Comparison of ENCODE assay signal across 13 cellular contexts in the genomic region with DNA sequence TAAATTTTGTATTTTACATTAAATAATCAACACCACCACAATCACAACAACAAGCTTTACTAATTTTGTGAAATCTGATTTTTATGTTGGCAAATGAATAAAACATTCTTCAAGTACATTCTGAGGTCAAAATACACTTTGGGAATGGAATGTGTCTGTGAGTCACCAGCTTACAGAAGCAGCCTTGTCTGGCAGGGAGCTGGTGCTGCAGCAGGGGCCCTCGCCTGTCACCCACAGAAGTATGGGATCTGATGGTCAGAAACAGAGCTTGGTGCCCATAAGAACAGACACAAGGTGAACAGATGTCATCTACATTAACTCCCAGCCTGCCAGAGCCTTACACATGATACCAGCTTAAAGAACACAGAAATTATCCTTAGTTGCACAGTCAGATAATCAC.
DNase-seq lines count a peak whose midpoint lies in the region; ATAC-seq and TF ChIP-seq lines count a peak whose summit lies in the region.
"Had no signal": no experiment of that assay in that cellular context is flagged by ENCODE, and none has a peak within 500 bp of the region (broad histone marks: within the 10 kb centered on the region; RNA-seq: fewer than 3 reads in every experiment).

No MANE protein-coding gene starts in this region.

- no peaks in the 10 kb centered on the region for H3K27me3 ChIP-seq in MG63
- H3K27me3 ChIP-seq: BLaER1 treated with 17β-estradiol and CSF1 and Interleukin-3, amounts not matched to agents 10 nM and 100 nM; neutrophil had no signal

- DNase-seq in AG08395 (ENCODE audit: low spot score) (peak; percentile 26), MG63 (peak; percentile 58), cardiac fibroblast (ENCODE audit: low read depth in 2 of 2) (peak; percentile 34 to 41), kidney glomerular epithelial cell (lab: John Stamatoyannopoulos, UW) (peak; percentile 48), HT-29 (ENCODE audit: low spot score) (no peak)
- DNase-seq in stimulated activated CD4-positive, alpha-beta T cell treated with anti-CD3 and anti-CD28 coated beads, Interleukin-4, amount 100 ng/mL, for 1 hour: no peak
- DNase-seq: NCI-H526 treated with DMSO at 0.1 percent for 48 hours; stimulated activated CD4-positive, alpha-beta T cell treated with anti-CD3 and anti-CD28 coated beads, Interleukin-2, amount 100 ng/mL, for 24 hours; stimulated activated naive CD8-positive, alpha-beta T cell treated with anti-CD3 and anti-CD28 coated beads, Interleukin-15, amount 100 ng/mL, for 72 hours had no signal

- no peak for TF ChIP-seq CTCF in cardiac fibroblast (IDR thresholded peaks at IDR 0.05; ENCODE audit: low read depth, low read length)

- ATAC-seq in GM19023 (IDR thresholded peaks at IDR 0.05; ENCODE audit: unreplicated experiment): no peak
- no peak for ATAC-seq in GM18861 (IDR thresholded peaks at IDR 0.05; ENCODE audit: unreplicated experiment)
- ATAC-seq: stimulated activated naive CD8-positive, alpha-beta T cell treated with anti-CD3 and anti-CD28 coated beads, Interleukin-15, amount 100 ng/mL, for 72 hours had no signal

- H3K4me3 ChIP-seq in MG63 (no peak overlapping the region), cardiac fibroblast (replicated peaks in 1 of 2; ENCODE audit: low read depth in 2 of 2, low read length in 2 of 2) (no peak overlapping the region)
- H3K4me3 ChIP-seq: BLaER1 treated with 17β-estradiol and CSF1 and Interleukin-3, amounts not matched to agents 10 nM and 100 nM had no signal

- no peaks in the 10 kb centered on the region for H3K36me3 ChIP-seq in MG63
- H3K36me3 ChIP-seq: BLaER1 treated with 17β-estradiol and CSF1 and Interleukin-3, amounts not matched to agents 10 nM and 100 nM; neutrophil had no signal

- no peaks in the 10 kb centered on the region for H3K9me3 ChIP-seq in MG63
- H3K9me3 ChIP-seq: BLaER1 treated with 17β-estradiol and CSF1 and Interleukin-3, amounts not matched to agents 10 nM and 100 nM; neutrophil had no signal

Comparison
In these comparisons a context has a peak if more than half of its experiments do, and no peak if none do; other contexts are left out.
1. DNase-seq: peak in AG08395 (single experiment), MG63 (single experiment), cardiac fibroblast (2 of 2) and kidney glomerular epithelial cell (single experiment); none in stimulated activated CD4-positive, alpha-beta T cell treated with anti-CD3 and anti-CD28 coated beads, Interleukin-4, amount 100 ng/mL, for 1 hour (single experiment) and HT-29 (single experiment).